Comparison of ENCODE assay signal across 6 cellular contexts in the genomic region with DNA sequence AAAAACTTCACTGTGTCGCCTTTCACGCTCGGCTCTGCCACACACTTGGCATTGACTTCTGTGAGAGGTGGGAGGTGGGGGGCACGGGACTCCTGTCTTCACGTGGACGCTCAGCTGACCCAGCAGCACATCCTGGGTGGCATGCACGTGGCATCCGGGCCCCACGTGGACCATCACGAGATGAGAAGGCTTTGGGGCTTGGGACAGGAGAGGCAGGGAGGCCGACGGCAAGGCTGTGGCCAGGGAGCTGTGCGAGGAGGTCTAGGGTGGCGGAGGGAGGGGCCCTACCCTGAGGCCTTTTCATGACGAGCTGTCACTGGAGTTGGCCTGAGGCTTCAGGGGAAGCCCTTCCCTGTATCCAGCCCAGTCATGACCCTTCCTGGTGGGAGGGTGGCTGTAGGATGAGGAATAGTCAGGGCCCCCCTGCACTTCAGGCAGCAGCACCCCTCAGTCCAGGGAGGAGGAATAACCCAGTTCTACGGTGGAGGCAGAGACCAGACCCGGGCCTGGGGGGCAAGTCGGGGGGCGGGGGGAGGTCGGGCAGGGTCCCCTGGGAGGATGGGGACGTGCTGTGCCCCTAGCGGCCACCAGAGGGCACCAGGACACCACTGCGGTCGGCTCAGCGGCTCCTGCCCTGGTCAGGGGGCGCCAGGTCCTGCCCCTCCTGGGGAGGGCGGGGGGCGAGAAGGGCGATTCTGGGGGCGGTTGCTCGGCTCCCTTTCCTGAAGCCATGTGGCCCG. TPM values are rescaled to one million over a fixed set of nuclear protein-coding genes. Genes with fewer than 3 reads are reported as not detected.
A peak's percentile ranks its signal among the peaks of the same experiment; 100 is the strongest.
DNase-seq lines count a peak whose midpoint lies in the region; ATAC-seq and TF ChIP-seq lines count a peak whose summit lies in the region.

No MANE protein-coding gene starts in this region.

- H3K9me3 ChIP-seq in mesenchymal stem cell (ENCODE audit: control insufficient read depth, low read length), result no peaks in the 10 kb centered on the region

- no peaks in the 10 kb centered on the region for H3K36me3 ChIP-seq in mesenchymal stem cell (ENCODE audit: control insufficient read depth in 1 of 2, insufficient read depth in 2 of 2, low read depth in 1 of 2, low read length in 2 of 2)

- H2AFZ ChIP-seq in mesenchymal stem cell (ENCODE audit: low read depth, low read length), result no peak overlapping the region

- peaks cover 9% of the 10 kb centered on the region for H3K4me1 ChIP-seq in mesenchymal stem cell (ENCODE audit: control insufficient read depth, insufficient read depth, low read depth, low read length)

- H3K9me3 Mint-ChIP-seq in activated naive CD4-positive, alpha-beta T cell treated with anti-CD3 and anti-CD28 coated beads for 36 hours, result no peaks in the 10 kb centered on the region

- H3K27ac ChIP-seq in mesenchymal stem cell (ENCODE audit: low read length, poor library complexity, severe bottlenecking), result no peak overlapping the region

- H2BK15ac ChIP-seq in mesenchymal stem cell (ENCODE audit: low read depth, poor library complexity, severe bottlenecking), result no peak overlapping the region

- peak overlapping the region; percentile 67 for H4K8ac ChIP-seq in mesenchymal stem cell (ENCODE audit: low read length)

- no peak overlapping the region for H2BK120ac ChIP-seq in mesenchymal stem cell (ENCODE audit: low read depth, low read length)

- H3K27ac Mint-ChIP-seq in activated naive CD4-positive, alpha-beta T cell treated with anti-CD3 and anti-CD28 coated beads for 36 hours, result no peak overlapping the region

- no peak overlapping the region for H3K9ac ChIP-seq in mesenchymal stem cell (ENCODE audit: low read length)

- no peak for ATAC-seq in GM21515 (IDR thresholded peaks at IDR 0.05; ENCODE audit: unreplicated experiment)
- ATAC-seq in GM18502 (IDR thresholded peaks at IDR 0.05; ENCODE audit: poor library complexity, unreplicated experiment), result no peak

- H3K27me3 Mint-ChIP-seq in activated naive CD4-positive, alpha-beta T cell treated with anti-CD3 and anti-CD28 coated beads for 36 hours (ENCODE audit: low read depth), result peaks cover 17% of the 10 kb centered on the region

- WGBS in mesenchymal stem cell, result 26% methylated on average over 32 of the region's 32 CpGs

- H3K36me3 Mint-ChIP-seq in activated naive CD4-positive, alpha-beta T cell treated with anti-CD3 and anti-CD28 coated beads for 36 hours (ENCODE audit: low read depth), result no peaks in the 10 kb centered on the region

- TF ChIP-seq RAD21 in Ishikawa (IDR thresholded peaks at IDR 0.05; ENCODE audit: low read depth), result peak; percentile 84

- peaks cover 22 to 74% of the 10 kb centered on the region in 2 experiments for H3K27me3 ChIP-seq in mesenchymal stem cell (ENCODE audit: control insufficient read depth in 1 of 2, insufficient read depth in 1 of 2, low read length in 2 of 2)

- H3K4me3 ChIP-seq in mesenchymal stem cell (ENCODE audit: insufficient read depth in 1 of 2, low read depth in 1 of 2, low read length in 2 of 2), result no peak overlapping the region

- intact Hi-C loops in activated naive CD4-positive, alpha-beta T cell treated with anti-CD3 and anti-CD28 coated beads for 36 hours (cut with micrococcal nuclease), result loop anchor here (1.0 to 5.0 kb wide), 2 partner anchors 79 to 308 kb away; no protein-coding TSS in a partner anchor

- no peak overlapping the region for H4K91ac ChIP-seq in mesenchymal stem cell (ENCODE audit: low read length)

- H3K79me1 ChIP-seq in mesenchymal stem cell (replicated peaks; ENCODE audit: low read length, poor library complexity, severe bottlenecking), result no peaks in the 10 kb centered on the region

- H3K14ac ChIP-seq in mesenchymal stem cell (ENCODE audit: low read length in 2 of 2), result no peak overlapping the region

- H3K18ac ChIP-seq in mesenchymal stem cell (ENCODE audit: low read depth in 1 of 2, low read length in 2 of 2), result no peak overlapping the region

- H2AK5ac ChIP-seq in mesenchymal stem cell (ENCODE audit: low read length, severe bottlenecking), result no peak overlapping the region

- H3K4me3 Mint-ChIP-seq in activated naive CD4-positive, alpha-beta T cell treated with anti-CD3 and anti-CD28 coated beads for 36 hours, result no peak overlapping the region

- DNase-seq in 8988T, result peak; percentile 67
- peak; percentile 73 for DNase-seq in activated naive CD4-positive, alpha-beta T cell treated with anti-CD3 and anti-CD28 coated beads for 36 hours
- peak; percentile 42 for DNase-seq in mesenchymal stem cell

- TF ChIP-seq EP300 in Ishikawa (IDR thresholded peaks at IDR 0.05; ENCODE audit: borderline replicate concordance), result no peak

- H3K4me2 ChIP-seq in mesenchymal stem cell (ENCODE audit: low read length, poor library complexity, severe bottlenecking), result peak overlapping the region; percentile 57

- H3K23ac ChIP-seq in mesenchymal stem cell (ENCODE audit: low read length in 2 of 2), result no peak overlapping the region

- H3K4me1 Mint-ChIP-seq in activated naive CD4-positive, alpha-beta T cell treated with anti-CD3 and anti-CD28 coated beads for 36 hours (ENCODE audit: low read depth), result no peaks in the 10 kb centered on the region

- no peak overlapping the region for H2BK5ac ChIP-seq in mesenchymal stem cell (ENCODE audit: low read depth, low read length, poor library complexity, severe bottlenecking)

- no peak overlapping the region for H2BK12ac ChIP-seq in mesenchymal stem cell (ENCODE audit: low read length in 2 of 2)

- no peak overlapping the region for H3K4ac ChIP-seq in mesenchymal stem cell (ENCODE audit: low read depth in 1 of 2, low read length in 2 of 2)

- CTCF ChIA-PET in activated naive CD4-positive, alpha-beta T cell treated with anti-CD3 and anti-CD28 coated beads for 36 hours (lab: Charles Lee), result interaction anchor here (0.8 to 5.9 kb wide), 22 partner anchors 10 to 307 kb away, joined by 3 to 39 read pairs (median 6); partner anchors contain the start of gene PLEKHN1

TF ChIP-seq in Ishikawa, 13 proteins besides CTCF, POLR2A, EP300 and RAD21:
- TF ChIP-seq TAF1 (IDR thresholded peaks at IDR 0.05; ENCODE audit: low read depth) (no peak), ZBTB7A (IDR thresholded peaks at IDR 0.05; ENCODE audit: low read depth) (peak; percentile 77)
TF ChIP-seq in Ishikawa: peak in this region for 1.

RNA-seq across cellular contexts. Expression of gene PERM1, which starts 2.0 kb away (rescaled TPM):
- total RNA-seq in activated naive CD4-positive, alpha-beta T cell treated with anti-CD3 and anti-CD28 coated beads for 36 hours, result not detected
- not detected for polyA plus RNA-seq in mesenchymal stem cell (2013, experiment 1 of 2)
- polyA plus RNA-seq in mesenchymal stem cell (2013, experiment 2 of 2), result not detected

RNA-seq across cellular contexts. Expression of gene HES4, which starts 16.0 kb away (rescaled TPM):
- 1 to 10 TPM; 4.1 to 4.7 TPM for total RNA-seq in activated naive CD4-positive, alpha-beta T cell treated with anti-CD3 and anti-CD28 coated beads for 36 hours
- polyA plus RNA-seq in mesenchymal stem cell (2013, experiment 1 of 2), result 28.5 TPM
- 25.8 TPM for polyA plus RNA-seq in mesenchymal stem cell (2013, experiment 2 of 2)

RNA-seq across cellular contexts. Expression of gene PLEKHN1, which starts 17.6 kb away (rescaled TPM):
- total RNA-seq in activated naive CD4-positive, alpha-beta T cell treated with anti-CD3 and anti-CD28 coated beads for 36 hours, result under 1 TPM; 0.52 to 0.69 TPM
- 0.75 TPM for polyA plus RNA-seq in mesenchymal stem cell (2013, experiment 1 of 2)
- polyA plus RNA-seq in mesenchymal stem cell (2013, experiment 2 of 2), result 0.60 TPM

RNA-seq across cellular contexts. Expression of gene KLHL17, which starts 23.5 kb away (rescaled TPM):
- 10 to 100 TPM; 19.4 to 20.2 TPM for total RNA-seq in activated naive CD4-positive, alpha-beta T cell treated with anti-CD3 and anti-CD28 coated beads for 36 hours
- 11.5 TPM for polyA plus RNA-seq in mesenchymal stem cell (2013, experiment 1 of 2)
- 12.5 TPM for polyA plus RNA-seq in mesenchymal stem cell (2013, experiment 2 of 2)

RNA-seq across cellular contexts. Expression of gene NOC2L, which starts 24.9 kb away (rescaled TPM):
- total RNA-seq in activated naive CD4-positive, alpha-beta T cell treated with anti-CD3 and anti-CD28 coated beads for 36 hours, result 100 to 1,000 TPM; 113 to 119 TPM
- 32.5 TPM for polyA plus RNA-seq in mesenchymal stem cell (2013, experiment 1 of 2)
- polyA plus RNA-seq in mesenchymal stem cell (2013, experiment 2 of 2), result 33.0 TPM
